In genomic region chr12:56192582-56192981, GRCh38 we compare ENCODE assay signal across 15 cellular contexts. TPM values are rescaled to one million over a fixed set of nuclear protein-coding genes. Genes with fewer than 3 reads are reported as not detected.
A peak's percentile ranks its signal among the peaks of the same experiment; 100 is the strongest.
DNase-seq lines count a peak whose midpoint lies in the region; ATAC-seq, FAIRE-seq and TF ChIP-seq lines count a peak whose summit lies in the region.
"Had no signal": no experiment of that assay in that cellular context is flagged by ENCODE, and none has a peak within 500 bp of the region (broad histone marks: within the 10 kb centered on the region; RNA-seq: fewer than 3 reads in every experiment).

No MANE protein-coding gene starts in this region.

- no peaks in the 10 kb centered on the region for H3K9me3 ChIP-seq in CD8-positive, alpha-beta memory T cell (ENCODE audit: low read length)
- H3K9me3 ChIP-seq in Karpas-422 (ENCODE audit: low read length), result no peaks in the 10 kb centered on the region
- H3K9me3 ChIP-seq: HAP-1, heart left ventricle, Peyer's patch, SJSA1 had no signal

- no peak for TF ChIP-seq CTCF in brain (conservative IDR thresholded peaks at IDR 0.05)
- no peak for TF ChIP-seq CTCF in neural crest cell (conservative IDR thresholded peaks at IDR 0.05)

- FAIRE-seq in urothelium cell line (lab: Jason Lieb, UNC), result no peak

- H3K9me3 Mint-ChIP-seq in CD8-positive, alpha-beta memory T cell, result no peaks in the 10 kb centered on the region
- H3K9me3 Mint-ChIP-seq in brain, result peaks cover 0 to 10% (median 2%) of the 10 kb centered on the region in 5 experiments
- H3K9me3 Mint-ChIP-seq in neural crest cell, result no peaks in the 10 kb centered on the region
- H3K9me3 Mint-ChIP-seq: CD8-positive, alpha-beta T cell had no signal

- H3K4me2 ChIP-seq in Karpas-422 (ENCODE audit: low read depth, low read length, poor library complexity, severe bottlenecking), result peak overlapping the region; percentile 10

- CTCF ChIA-PET in CD8-positive, alpha-beta memory T cell (lab: Charles Lee), result interaction anchor here (0.9 to 6.4 kb wide), 9 partner anchors 11 to 280 kb away, joined by 3 to 121 read pairs (median 5); partner anchors contain the start of genes ANKRD52, ESYT1, RNF41 and RPL41

- intact Hi-C loops in Right ventricle myocardium superior (cut with DNase I), result loop anchor here (5.0 kb wide), 1 partner anchor 275 kb away; the partner anchor contains the start of gene SPRYD4

- ATAC-seq in Right ventricle myocardium superior (ENCODE audit: poor library complexity), result no peak
- ATAC-seq: CD8-positive, alpha-beta T cell; heart left ventricle had no signal

- peak overlapping the region; percentile 82 for H2AFZ ChIP-seq in Karpas-422 (ENCODE audit: low read length)

- peaks cover 23% of the 10 kb centered on the region for H3K79me2 ChIP-seq in Karpas-422 (ENCODE audit: low read length)

- H3K4me3 Mint-ChIP-seq in CD8-positive, alpha-beta memory T cell, result peak overlapping the region in 5 of 7 donors; percentile 2 to 81 (median 26)
- H3K4me3 Mint-ChIP-seq in brain (peak overlapping the region in 4 of 5 experiments; percentile 29 to 85 (median 36)), neural crest cell (peak overlapping the region; percentile 84)
- H3K4me3 Mint-ChIP-seq: CD8-positive, alpha-beta T cell had no signal

- H3K4me1 ChIP-seq in CD8-positive, alpha-beta memory T cell (ENCODE audit: insufficient read depth, low read length), result peaks cover 24% of the 10 kb centered on the region
- peaks cover 37% of the 10 kb centered on the region for H3K4me1 ChIP-seq in Karpas-422 (ENCODE audit: low read length)

- POLR2A ChIA-PET in CD8-positive, alpha-beta memory T cell (lab: Charles Lee), result interaction anchor here (0.8 kb wide), 1 partner anchor 14 kb away, joined by 3 read pairs; no protein-coding TSS in a partner anchor

- no peak for DNase-seq in CD8-positive, alpha-beta memory T cell
- no peak for DNase-seq in Karpas-422
- DNase-seq in neural crest cell (ENCODE audit: low read depth, low spot score), result no peak
- no peak for DNase-seq in hippocampal formation (lab: John Stamatoyannopoulos, UW)
- no peak for DNase-seq in NCI-H2107 treated with DMSO at 0.1 percent for 48 hours (lab: John Stamatoyannopoulos, UW; ENCODE audit: unreplicated experiment)
- DNase-seq in Right ventricle myocardium superior, result no peak
- DNase-seq in urothelium cell line (ENCODE audit: low spot score), result no peak

- no peak overlapping the region for H3K4me3 ChIP-seq in CD8-positive, alpha-beta memory T cell (ENCODE audit: low read length)
- H3K4me3 ChIP-seq in Karpas-422 (ENCODE audit: low read length), result no peak overlapping the region
- H3K4me3 ChIP-seq: HAP-1, heart left ventricle, Peyer's patch, SJSA1 had no signal

- H3K27ac Mint-ChIP-seq in CD8-positive, alpha-beta memory T cell, result peak overlapping the region in 5 of 8 donors; percentile 43 to 90 (median 76)
- H3K27ac Mint-ChIP-seq in brain (peak overlapping the region; percentile 40 to 90 (median 74)), neural crest cell (ENCODE audit: unreplicated experiment) (no peak overlapping the region)

- H4K20me1 ChIP-seq in Karpas-422 (ENCODE audit: insufficient read depth, low read depth, low read length), result no peaks in the 10 kb centered on the region

- no peaks in the 10 kb centered on the region for H3K36me3 ChIP-seq in CD8-positive, alpha-beta memory T cell (ENCODE audit: insufficient read depth, low read length)
- H3K36me3 ChIP-seq in Karpas-422 (ENCODE audit: insufficient read depth, low read length), result no peaks in the 10 kb centered on the region; the same call in 1 of the 2 replicates
- H3K36me3 ChIP-seq: HAP-1, Peyer's patch had no signal

- H3K27me3 ChIP-seq in CD8-positive, alpha-beta memory T cell (ENCODE audit: insufficient read depth, low read length, poor library complexity, severe bottlenecking), result no peaks in the 10 kb centered on the region
- H3K27me3 ChIP-seq in Karpas-422 (ENCODE audit: low read length), result no peaks in the 10 kb centered on the region
- H3K27me3 ChIP-seq: heart left ventricle, Peyer's patch, SJSA1 had no signal

- 0 out of 2 replicates have a peak overlapping the region, but pooled peaks have one; percentile 15 for H3K9ac ChIP-seq in Karpas-422 (ENCODE audit: low read length)

- H3K36me3 Mint-ChIP-seq in CD8-positive, alpha-beta memory T cell, result peaks cover 0 to 14% (median 3%) of the 10 kb centered on the region in 3 donors
- H3K36me3 Mint-ChIP-seq in brain, result no peaks in the 10 kb centered on the region
- H3K36me3 Mint-ChIP-seq in neural crest cell (ENCODE audit: low read depth), result peaks cover 10% of the 10 kb centered on the region

- H3K27ac ChIP-seq in CD8-positive, alpha-beta memory T cell (ENCODE audit: low read depth, low read length), result no peak overlapping the region
- peak overlapping the region; percentile 52 for H3K27ac ChIP-seq in Karpas-422 (ENCODE audit: low read length)
- H3K27ac ChIP-seq: heart left ventricle, Peyer's patch, SJSA1 had no signal

- no peaks in the 10 kb centered on the region for H3K9me2 ChIP-seq in Karpas-422 (replicated peaks; ENCODE audit: insufficient read depth, low read length)

- H3K27me3 Mint-ChIP-seq in CD8-positive, alpha-beta memory T cell, result peaks cover 0 to 8% of the 10 kb centered on the region in 2 donors
- H3K27me3 Mint-ChIP-seq in brain (peaks cover 13% of the 10 kb centered on the region), neural crest cell (ENCODE audit: low read depth) (peaks cover 12% of the 10 kb centered on the region)

- H3K4me1 Mint-ChIP-seq in CD8-positive, alpha-beta memory T cell, result peaks cover 30 to 37% (median 34%) of the 10 kb centered on the region in 3 donors
- H3K4me1 Mint-ChIP-seq in brain, result peaks cover 26% of the 10 kb centered on the region
- peaks cover 34% of the 10 kb centered on the region for H3K4me1 Mint-ChIP-seq in neural crest cell

RNA-seq across cellular contexts. Expression of gene SMARCC2, which starts 3.3 kb away (rescaled TPM):
- total RNA-seq in CD8-positive, alpha-beta memory T cell, result 100 to 1,000 TPM; 107 to 118 TPM
- 92.4 TPM for polyA plus RNA-seq in CD8-positive, alpha-beta memory T cell
- total RNA-seq in Karpas-422 (2014; rRNA removed; shearing (Covaris generic); ENCODE audit: low replicate concordance), result 26.2 and 42.2 TPM in 2 replicates
- polyA plus RNA-seq in brain (ENCODE audit: insufficient read depth, low read depth, low replicate concordance), result 113 TPM
- total RNA-seq in neural crest cell (164 and 172 TPM in 2 replicates), Right ventricle myocardium superior (63.4 TPM)

RNA-seq across cellular contexts. Expression of gene RNF41, which starts 29.1 kb away (rescaled TPM):
- total RNA-seq in CD8-positive, alpha-beta memory T cell, result 10 to 100 TPM; 41.2 to 42.3 TPM
- 47.4 TPM for polyA plus RNA-seq in CD8-positive, alpha-beta memory T cell
- total RNA-seq in Karpas-422 (2014; rRNA removed; shearing (Covaris generic); ENCODE audit: low replicate concordance), result 52.0 and 63.6 TPM in 2 replicates
- 62.5 TPM for polyA plus RNA-seq in brain (ENCODE audit: insufficient read depth, low read depth, low replicate concordance)
- total RNA-seq in neural crest cell (48.3 and 48.6 TPM in 2 replicates), Right ventricle myocardium superior (48.1 TPM)

RNA-seq across cellular contexts. Expression of gene NABP2, which starts 31.6 kb away (rescaled TPM):
- total RNA-seq in CD8-positive, alpha-beta memory T cell, result 100 to 1,000 TPM; 102 to 104 TPM
- polyA plus RNA-seq in CD8-positive, alpha-beta memory T cell, result 4.6 TPM
- 45.6 and 54.2 TPM in 2 replicates for total RNA-seq in Karpas-422 (2014; rRNA removed; shearing (Covaris generic); ENCODE audit: low replicate concordance)
- polyA plus RNA-seq in brain (ENCODE audit: insufficient read depth, low read depth, low replicate concordance), result 85.2 TPM
- total RNA-seq in neural crest cell (71.8 and 75.7 TPM in 2 replicates), Right ventricle myocardium superior (18.8 TPM)

RNA-seq across cellular contexts. Expression of gene MYL6, which starts 34.4 kb away (rescaled TPM):
- 1,000 to 10,000 TPM; 1,010 to 1,017 TPM for total RNA-seq in CD8-positive, alpha-beta memory T cell
- polyA plus RNA-seq in CD8-positive, alpha-beta memory T cell, result 2,423 TPM
- 640 and 780 TPM in 2 replicates for total RNA-seq in Karpas-422 (2014; rRNA removed; shearing (Covaris generic); ENCODE audit: low replicate concordance)
- polyA plus RNA-seq in brain (ENCODE audit: insufficient read depth, low read depth, low replicate concordance), result 1,760 TPM
- 924 TPM in 2 replicates for total RNA-seq in neural crest cell
- total RNA-seq in Right ventricle myocardium superior, result 513 TPM

RNA-seq across cellular contexts. Expression of gene SLC39A5, which starts 37.3 kb away (rescaled TPM):
- under 1 TPM; 0.35 to 0.62 TPM for total RNA-seq in CD8-positive, alpha-beta memory T cell
- not detected for polyA plus RNA-seq in CD8-positive, alpha-beta memory T cell
- total RNA-seq in Karpas-422 (2014; rRNA removed; shearing (Covaris generic); ENCODE audit: low replicate concordance), result 0.61 TPM in 1 of 2 replicates, not detected in the other
- not detected for polyA plus RNA-seq in brain (ENCODE audit: insufficient read depth, low read depth, low replicate concordance)
- total RNA-seq in neural crest cell, result 0.65 and 1.0 TPM in 2 replicates
- not detected for total RNA-seq in Right ventricle myocardium superior
- total RNA-seq: CD8-positive, alpha-beta T cell; epithelial cell of proximal tubule; fibroblast of villous mesenchyme; heart left ventricle; SJSA1 had no signal

Comparison
In these comparisons a context has a peak if more than half of its experiments do, and no peak if none do; other contexts are left out.
1. H3K4me3 Mint-ChIP-seq: peak in every context shown above with its lines; median percentile 84 in neural crest cell; 36 in brain; 26 in CD8-positive, alpha-beta memory T cell.